Comparison of ENCODE assay signal across 20 cellular contexts in genomic region chr5:180154821-180155220, GRCh38. TPM values are rescaled to one million over a fixed set of nuclear protein-coding genes. Genes with fewer than 3 reads are reported as not detected.
A peak's percentile ranks its signal among the peaks of the same experiment; 100 is the strongest.
DNase-seq lines count a peak whose midpoint lies in the region; ATAC-seq and TF ChIP-seq lines count a peak whose summit lies in the region.
"Had no signal": no experiment of that assay in that cellular context is flagged by ENCODE, and none has a peak within 500 bp of the region (broad histone marks: within the 10 kb centered on the region; RNA-seq: fewer than 3 reads in every experiment).

No MANE protein-coding gene starts in this region.

- no peaks in the 10 kb centered on the region for H3K36me3 Mint-ChIP-seq in activated naive CD4-positive, alpha-beta T cell treated with anti-CD3 and anti-CD28 coated beads for 36 hours (ENCODE audit: low read depth)
- H3K36me3 Mint-ChIP-seq: CD4-positive, alpha-beta memory T cell had no signal

- no peak overlapping the region for H3K4me3 Mint-ChIP-seq in activated naive CD4-positive, alpha-beta T cell treated with anti-CD3 and anti-CD28 coated beads for 36 hours
- H3K4me3 Mint-ChIP-seq: CD4-positive, alpha-beta memory T cell had no signal

- WGBS in lung, 2 donors, result 93 to 96% methylated on average over 3 of the region's 3 CpGs
- 97% methylated on average over 3 of the region's 3 CpGs; no CpG with 5 or more reads in 1 of the 2 donors for WGBS in transverse colon (ENCODE audit: low coverage in 1 of 2), 2 donors

- ATAC-seq in lung (ENCODE audit: insufficient read depth, low FRiP score), result no peak
- ATAC-seq: GM12878 had no signal

- H3K9me3 Mint-ChIP-seq in activated naive CD4-positive, alpha-beta T cell treated with anti-CD3 and anti-CD28 coated beads for 36 hours, result peaks cover 3% of the 10 kb centered on the region

- TF ChIP-seq EP300 in transverse colon (IDR thresholded peaks at IDR 0.05; ENCODE audit: low read depth), result no peak

- DNase-seq in activated effector memory CD4-positive, alpha-beta T cell treated with anti-CD3 and anti-CD28 coated beads, Interleukin-2, amount 50 U/mL, for 16 hours, result peak; percentile 33
- no peak for DNase-seq in activated effector memory CD4-positive, alpha-beta T cell treated with Interleukin-2 at 50 U/mL for 16 hours
- DNase-seq in cerebellar cortex (ENCODE audit: low spot score), result peak; percentile 83
- DNase-seq in lung (ENCODE audit: low spot score), result peak; percentile 22
- DNase-seq in transverse colon, result peak; percentile 5
- no peak for DNase-seq in GM20000 (ENCODE audit: low spot score)
- no peak for DNase-seq in HuH-7.5 (ENCODE audit: low spot score)
- DNase-seq in activated naive CD4-positive, alpha-beta T cell treated with anti-CD3 and anti-CD28 coated beads for 36 hours, result no peak
- DNase-seq: CD4-positive, alpha-beta memory T cell; DMS79 treated with DMSO at 0.1 percent for 48 hours; GM23248; HCEC 1CT; KBM-7; NCI-H1436; NCI-H2029; NCI-H446 treated with DMSO at 0.1 percent for 48 hours; OCI-M1 had no signal

- H3K9me3 ChIP-seq in lung (ENCODE audit: control insufficient read depth in 2 of 2, insufficient read depth in 1 of 2, low read length in 1 of 2) (peaks cover 0 to 5% of the 10 kb centered on the region in 2 donors), transverse colon (no peaks in the 10 kb centered on the region)

- no peak overlapping the region for H3K27ac ChIP-seq in lung (ENCODE audit: low read depth in 1 of 2, low read length in 1 of 2)
- no peak overlapping the region for H3K27ac ChIP-seq in transverse colon
- H3K27ac ChIP-seq: GM23248 had no signal

- intact Hi-C loops in transverse colon (cut with DNase I; ENCODE audit: low total_unique reads), result no loop called here
- intact Hi-C loops in activated naive CD4-positive, alpha-beta T cell treated with anti-CD3 and anti-CD28 coated beads for 36 hours (cut with micrococcal nuclease), result no loop called here

- H3K27ac Mint-ChIP-seq in activated naive CD4-positive, alpha-beta T cell treated with anti-CD3 and anti-CD28 coated beads for 36 hours, result no peak overlapping the region
- H3K27ac Mint-ChIP-seq: CD4-positive, alpha-beta memory T cell had no signal

- H3K27me3 ChIP-seq in lung (ENCODE audit: control insufficient read depth, insufficient read depth) (no peaks in the 10 kb centered on the region), transverse colon (no peaks in the 10 kb centered on the region)

- H3K27me3 Mint-ChIP-seq in activated naive CD4-positive, alpha-beta T cell treated with anti-CD3 and anti-CD28 coated beads for 36 hours (ENCODE audit: low read depth), result peaks cover 6% of the 10 kb centered on the region

- no peaks in the 10 kb centered on the region for H3K4me1 Mint-ChIP-seq in activated naive CD4-positive, alpha-beta T cell treated with anti-CD3 and anti-CD28 coated beads for 36 hours (ENCODE audit: low read depth)
- H3K4me1 Mint-ChIP-seq: CD4-positive, alpha-beta memory T cell had no signal

- in situ Hi-C loops in transverse colon (cut with MboI; ENCODE audit: low pct_ligation_motif_present in 1 of 4, low pct_unique_long_range_greater_than_20kb in 1 of 4, low sequenced_read_pairs in 3 of 4), result no loop called here

- no peak for TF ChIP-seq CTCF in lung (IDR thresholded peaks at IDR 0.05; ENCODE audit: control extremely low read depth, extremely low read depth)
- TF ChIP-seq CTCF in transverse colon (IDR thresholded peaks at IDR 0.05), result no peak
- TF ChIP-seq CTCF in GM20000 (IDR thresholded peaks at IDR 0.05; ENCODE audit: extremely low read depth, missing control alignments), result no peak

- H3K36me3 ChIP-seq in lung (ENCODE audit: control insufficient read depth in 2 of 2, insufficient read depth in 2 of 2, low read length in 2 of 2), result no peaks in the 10 kb centered on the region
- H3K36me3 ChIP-seq in transverse colon, result no peaks in the 10 kb centered on the region

- H3K4me1 ChIP-seq in lung (ENCODE audit: control insufficient read depth in 2 of 2, insufficient read depth in 2 of 2, low read length in 2 of 2) (no peaks in the 10 kb centered on the region), transverse colon (no peaks in the 10 kb centered on the region)

- CTCF ChIA-PET in activated naive CD4-positive, alpha-beta T cell treated with anti-CD3 and anti-CD28 coated beads for 36 hours (lab: Charles Lee), result no interaction called here

- H3K4me3 ChIP-seq in lung (no peak overlapping the region), transverse colon (no peak overlapping the region)
- H3K4me3 ChIP-seq: GM12878, GM23248 had no signal

- no peak for TF ChIP-seq POLR2A in transverse colon (IDR thresholded peaks at IDR 0.05)

RNA-seq across cellular contexts. Expression of gene RASGEF1C, which starts 54.2 kb away (rescaled TPM):
- total RNA-seq in lung (under 1 TPM in 1 of 2 donors, not detected in 1; 0.31 TPM), transverse colon (1 to 10 TPM in 1 of 4 donors, under 1 TPM in 1, not detected in 2; 0.14 to 3.0 TPM)
- polyA plus RNA-seq in lung, result under 1 TPM in 1 of 2 donors, not detected in 1; 0.03 TPM
- not detected for total RNA-seq in activated naive CD4-positive, alpha-beta T cell treated with anti-CD3 and anti-CD28 coated beads for 36 hours
- total RNA-seq: CD4-positive, alpha-beta memory T cell; GM12878; GM23248; M059J had no signal
- polyA plus RNA-seq: BJ; CD4-positive, alpha-beta memory T cell; GM12878; GM23248 had no signal

Comparison
In these comparisons a context has a peak if more than half of its experiments do, and no peak if none do; other contexts are left out.
1. DNase-seq: peak in activated effector memory CD4-positive, alpha-beta T cell treated with anti-CD3 and anti-CD28 coated beads, Interleukin-2, amount 50 U/mL, for 16 hours (single experiment), cerebellar cortex (single experiment), lung (single experiment) and transverse colon (single experiment); none in activated effector memory CD4-positive, alpha-beta T cell treated with Interleukin-2 at 50 U/mL for 16 hours (single experiment), GM20000 (single experiment), HuH-7.5 (single experiment) and activated naive CD4-positive, alpha-beta T cell treated with anti-CD3 and anti-CD28 coated beads for 36 hours (single experiment).